In genomic region chr10:114577133-114577532, GRCh38 we compare ENCODE assay signal across 8 cellular contexts.
DNase-seq lines count a peak whose midpoint lies in the region; ATAC-seq, FAIRE-seq and TF ChIP-seq lines count a peak whose summit lies in the region.
"Had no signal": no experiment of that assay in that cellular context is flagged by ENCODE, and none has a peak within 500 bp of the region (broad histone marks: within the 10 kb centered on the region; RNA-seq: fewer than 3 reads in every experiment).

No MANE protein-coding gene starts in this region.

- ATAC-seq in HG02938 (IDR thresholded peaks at IDR 0.05; ENCODE audit: unreplicated experiment): no peak
- no peak for ATAC-seq in GM18519 (IDR thresholded peaks at IDR 0.05; ENCODE audit: low FRiP score, unreplicated experiment)
- no peak for ATAC-seq in upper lobe of right lung

- H3K36me3 ChIP-seq in kidney (ENCODE audit: control insufficient read depth in 1 of 2, insufficient read depth in 2 of 2, low read length in 2 of 2): peaks cover 0 to 4% of the 10 kb centered on the region in 2 donors
- no peaks in the 10 kb centered on the region for H3K36me3 ChIP-seq in tibial artery
- no peaks in the 10 kb centered on the region for H3K36me3 ChIP-seq in upper lobe of right lung

- DNase-seq in LHCN-M2 (ENCODE audit: low read depth) (peak; percentile 60), cerebellar cortex (ENCODE audit: low spot score) (peak; percentile 57), kidney (no peak), tibial artery (peak in 1 of 2 donors; percentile 52), upper lobe of right lung (no peak)
- DNase-seq: NCI-H526 treated with DMSO at 0.1 percent for 48 hours had no signal

- H3K27ac ChIP-seq in kidney (ENCODE audit: low read depth in 2 of 2, low read length in 2 of 2) (peak overlapping the region; percentile 2 to 4), tibial artery (peak overlapping the region; percentile 6 to 47), upper lobe of right lung (no peak overlapping the region)

- H3K9me3 ChIP-seq in kidney (ENCODE audit: control insufficient read depth in 1 of 2, low read length in 2 of 2) (no peaks in the 10 kb centered on the region), tibial artery (no peaks in the 10 kb centered on the region), upper lobe of right lung (no peaks in the 10 kb centered on the region)

- H3K4me3 ChIP-seq in kidney (ENCODE audit: low read length in 2 of 2): no peak overlapping the region
- no peak overlapping the region for H3K4me3 ChIP-seq in tibial artery
- H3K4me3 ChIP-seq in upper lobe of right lung: no peak overlapping the region

- H3K9ac ChIP-seq in kidney (ENCODE audit: low read length in 2 of 2): no peak overlapping the region

- H3K27me3 ChIP-seq in tibial artery (no peaks in the 10 kb centered on the region), upper lobe of right lung (no peaks in the 10 kb centered on the region)

- H3K4me1 ChIP-seq in kidney (ENCODE audit: control insufficient read depth in 1 of 2, insufficient read depth in 1 of 2, low read depth in 1 of 2, low read length in 2 of 2) (peaks cover 6 to 9% of the 10 kb centered on the region in 2 donors), tibial artery (peaks cover 0 to 23% (median 5%) of the 10 kb centered on the region in 4 donors), upper lobe of right lung (peaks cover 9% of the 10 kb centered on the region)

- FAIRE-seq in kidney (lab: Jason Lieb, UNC): no peak

- intact Hi-C loops in kidney (cut with DNase I): no loop called here
- intact Hi-C loops in tibial artery (cut with DNase I; ENCODE audit: low total_unique reads): no loop called here
- intact Hi-C loops in upper lobe of right lung (cut with DNase I): no loop called here

- no peak for TF ChIP-seq CTCF in kidney (IDR thresholded peaks at IDR 0.05; ENCODE audit: borderline replicate concordance, extremely low read depth, insufficient read depth)
- TF ChIP-seq CTCF in tibial artery (IDR thresholded peaks at IDR 0.05): no peak
- no peak for TF ChIP-seq CTCF in upper lobe of right lung (IDR thresholded peaks at IDR 0.05)

Comparison
In these comparisons a context has a peak if more than half of its experiments do, and no peak if none do; other contexts are left out.
1. DNase-seq: peak in LHCN-M2 (single experiment) and cerebellar cortex (single experiment); none in kidney (single experiment) and upper lobe of right lung (single experiment).